In genomic region chr12:99983721-99984258, GRCh38 we compare ENCODE assay signal across 8 cellular contexts. TPM values are rescaled to one million over a fixed set of nuclear protein-coding genes. Genes with fewer than 3 reads are reported as not detected.
DNase-seq lines count a peak whose midpoint lies in the region; ATAC-seq lines count a peak whose summit lies in the region.

No MANE protein-coding gene starts in this region.

- peaks cover 4 to 21% (median 17%) of the 10 kb centered on the region in 5 donors for H3K4me1 ChIP-seq in subcutaneous abdominal adipose tissue (ENCODE audit: control insufficient read depth in 5 of 5, insufficient read depth in 5 of 5, low read length in 5 of 5)

- no peaks in the 10 kb centered on the region for H3K9me3 ChIP-seq in subcutaneous abdominal adipose tissue (ENCODE audit: control insufficient read depth in 5 of 5, low read length in 5 of 5)

- no peaks in the 10 kb centered on the region for H3K9me3 Mint-ChIP-seq in activated naive CD4-positive, alpha-beta T cell treated with anti-CD3 and anti-CD28 coated beads, Interleukin-2, amount 10 ng/mL, durations not matched to agents 7 days and 5 days
- no peaks in the 10 kb centered on the region for H3K9me3 Mint-ChIP-seq in activated T-helper 1 cell treated with anti-CD3 and anti-CD28 coated beads, Interleukin-12 subunit alpha, Interleukin-12 subunit beta, Interleukin-2, Interleukin-4 antibody, amounts not matched to agents 30 ng/mL and 10 ng/mL and 1 ng/mL, durations not matched to agents 14 hours and 24 hours and 36 hours
- H3K9me3 Mint-ChIP-seq in immature natural killer cell, result peaks cover 0 to 19% (median 2%) of the 10 kb centered on the region in 6 donors

- intact Hi-C loops in activated T-helper 1 cell treated with anti-CD3 and anti-CD28 coated beads, Interleukin-12 subunit alpha, Interleukin-12 subunit beta, Interleukin-2, Interleukin-4 antibody, amounts not matched to agents 30 ng/mL and 10 ng/mL and 1 ng/mL, durations not matched to agents 14 hours and 24 hours and 36 hours (cut with micrococcal nuclease), result no loop called here

- H3K4me1 Mint-ChIP-seq in activated naive CD4-positive, alpha-beta T cell treated with anti-CD3 and anti-CD28 coated beads, Interleukin-2, amount 10 ng/mL, durations not matched to agents 7 days and 5 days, result peaks cover 11% of the 10 kb centered on the region
- H3K4me1 Mint-ChIP-seq in activated T-helper 1 cell treated with anti-CD3 and anti-CD28 coated beads, Interleukin-12 subunit alpha, Interleukin-12 subunit beta, Interleukin-2, Interleukin-4 antibody, amounts not matched to agents 30 ng/mL and 10 ng/mL and 1 ng/mL, durations not matched to agents 14 hours and 24 hours and 36 hours (ENCODE audit: low read depth), result peaks cover 8% of the 10 kb centered on the region
- peaks cover 7 to 13% of the 10 kb centered on the region in 2 donors for H3K4me1 Mint-ChIP-seq in immature natural killer cell

- H3K27me3 ChIP-seq in subcutaneous abdominal adipose tissue (ENCODE audit: control insufficient read depth in 5 of 5, insufficient read depth in 4 of 5, low read length in 5 of 5), result peaks cover 0 to 3% (median 0%) of the 10 kb centered on the region in 5 donors

- no peak overlapping the region for H3K27ac Mint-ChIP-seq in activated naive CD4-positive, alpha-beta T cell treated with anti-CD3 and anti-CD28 coated beads, Interleukin-2, amount 10 ng/mL, durations not matched to agents 7 days and 5 days
- no peak overlapping the region for H3K27ac Mint-ChIP-seq in activated T-helper 1 cell treated with anti-CD3 and anti-CD28 coated beads, Interleukin-12 subunit alpha, Interleukin-12 subunit beta, Interleukin-2, Interleukin-4 antibody, amounts not matched to agents 30 ng/mL and 10 ng/mL and 1 ng/mL, durations not matched to agents 14 hours and 24 hours and 36 hours
- H3K27ac Mint-ChIP-seq in immature natural killer cell, result no peak overlapping the region

- peak overlapping the region in 1 of 5 donors; percentile 15 for H3K9ac ChIP-seq in subcutaneous abdominal adipose tissue (ENCODE audit: low read length in 5 of 5)

- no peaks in the 10 kb centered on the region for H3K36me3 ChIP-seq in subcutaneous abdominal adipose tissue (ENCODE audit: control insufficient read depth in 5 of 5, insufficient read depth in 5 of 5, low read length in 5 of 5)

- H3K27ac ChIP-seq in subcutaneous abdominal adipose tissue (ENCODE audit: low read depth, low read length), result no peak overlapping the region

- DNase-seq in activated naive CD4-positive, alpha-beta T cell treated with anti-CD3 and anti-CD28 coated beads, Interleukin-2, amount 10 ng/mL, durations not matched to agents 7 days and 5 days, result no peak
- DNase-seq in activated naive CD4-positive, alpha-beta T cell (lab: John Stamatoyannopoulos, UW), result no peak
- DNase-seq in activated T-helper 1 cell treated with anti-CD3 and anti-CD28 coated beads, Interleukin-12 subunit alpha, Interleukin-12 subunit beta, Interleukin-2, Interleukin-4 antibody, amounts not matched to agents 30 ng/mL and 10 ng/mL and 1 ng/mL, durations not matched to agents 14 hours and 24 hours and 36 hours (ENCODE audit: low spot score), result no peak
- no peak for DNase-seq in immature natural killer cell

- ATAC-seq in GM18519 (IDR thresholded peaks at IDR 0.05; ENCODE audit: low FRiP score, unreplicated experiment) (no peak), HG02885 (IDR thresholded peaks at IDR 0.05; ENCODE audit: poor library complexity, unreplicated experiment) (no peak), HG03432 (IDR thresholded peaks at IDR 0.05; ENCODE audit: unreplicated experiment) (no peak)

- peak overlapping the region; percentile 48 for H3K4me3 Mint-ChIP-seq in activated naive CD4-positive, alpha-beta T cell treated with anti-CD3 and anti-CD28 coated beads, Interleukin-2, amount 10 ng/mL, durations not matched to agents 7 days and 5 days
- H3K4me3 Mint-ChIP-seq in activated T-helper 1 cell treated with anti-CD3 and anti-CD28 coated beads, Interleukin-12 subunit alpha, Interleukin-12 subunit beta, Interleukin-2, Interleukin-4 antibody, amounts not matched to agents 30 ng/mL and 10 ng/mL and 1 ng/mL, durations not matched to agents 14 hours and 24 hours and 36 hours, result peak overlapping the region; percentile 79
- H3K4me3 Mint-ChIP-seq in immature natural killer cell, result peak overlapping the region; percentile 26 to 56 (median 40)

- CTCF ChIA-PET in activated naive CD4-positive, alpha-beta T cell treated with anti-CD3 and anti-CD28 coated beads, Interleukin-2, amount 10 ng/mL, durations not matched to agents 7 days and 5 days (lab: Charles Lee), result no interaction called here

- H3K4me3 ChIP-seq in subcutaneous abdominal adipose tissue (ENCODE audit: low read depth in 1 of 5, low read length in 5 of 5), result peak overlapping the region; percentile 57 to 80 (median 67)

- H3K36me3 Mint-ChIP-seq in activated naive CD4-positive, alpha-beta T cell treated with anti-CD3 and anti-CD28 coated beads, Interleukin-2, amount 10 ng/mL, durations not matched to agents 7 days and 5 days, result no peaks in the 10 kb centered on the region
- no peaks in the 10 kb centered on the region for H3K36me3 Mint-ChIP-seq in activated T-helper 1 cell treated with anti-CD3 and anti-CD28 coated beads, Interleukin-12 subunit alpha, Interleukin-12 subunit beta, Interleukin-2, Interleukin-4 antibody, amounts not matched to agents 30 ng/mL and 10 ng/mL and 1 ng/mL, durations not matched to agents 14 hours and 24 hours and 36 hours (ENCODE audit: low read depth)
- H3K36me3 Mint-ChIP-seq in immature natural killer cell, result peaks cover 0 to 7% (median 0%) of the 10 kb centered on the region in 3 donors

- peaks cover 37% of the 10 kb centered on the region for H3K27me3 Mint-ChIP-seq in activated naive CD4-positive, alpha-beta T cell treated with anti-CD3 and anti-CD28 coated beads, Interleukin-2, amount 10 ng/mL, durations not matched to agents 7 days and 5 days
- peaks cover 62% of the 10 kb centered on the region for H3K27me3 Mint-ChIP-seq in activated T-helper 1 cell treated with anti-CD3 and anti-CD28 coated beads, Interleukin-12 subunit alpha, Interleukin-12 subunit beta, Interleukin-2, Interleukin-4 antibody, amounts not matched to agents 30 ng/mL and 10 ng/mL and 1 ng/mL, durations not matched to agents 14 hours and 24 hours and 36 hours (ENCODE audit: insufficient read depth)
- H3K27me3 Mint-ChIP-seq in immature natural killer cell (ENCODE audit: low read depth in 3 of 3), result peaks cover 13 to 19% (median 14%) of the 10 kb centered on the region in 3 donors

RNA-seq across cellular contexts. Expression of gene ANKS1B, which starts 0.9 kb away (rescaled TPM):
- total RNA-seq in activated T-helper 1 cell treated with anti-CD3 and anti-CD28 coated beads, Interleukin-12 subunit alpha, Interleukin-12 subunit beta, Interleukin-2, Interleukin-4 antibody, amounts not matched to agents 30 ng/mL and 10 ng/mL and 1 ng/mL, durations not matched to agents 14 hours and 24 hours and 36 hours, result 2.8 TPM in 2 replicates
- not detected for polyA plus RNA-seq in immature natural killer cell
